In the genomic region with DNA sequence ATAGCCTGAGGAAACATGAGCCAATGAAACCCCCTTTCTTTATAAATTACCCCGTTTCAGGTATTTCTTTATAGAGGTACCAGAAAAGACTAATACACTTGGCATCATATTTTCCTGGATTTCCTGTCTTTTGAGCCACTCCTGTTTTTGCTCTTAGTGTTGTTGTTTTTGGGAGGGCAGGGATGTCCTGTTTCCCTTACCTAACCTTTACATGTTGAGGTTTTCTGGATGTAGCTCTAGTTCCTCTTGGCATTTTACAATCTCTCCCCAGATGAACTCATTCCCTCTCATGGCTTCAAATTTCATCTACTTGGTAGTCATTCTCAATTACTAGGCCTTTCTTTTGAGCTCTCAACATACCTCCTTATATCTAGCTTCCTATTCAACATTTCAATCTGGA, we compare ENCODE assay signal across 1 cellular context.
TF ChIP-seq lines count a peak whose summit lies in the region.

No MANE protein-coding gene starts in this region.

TF ChIP-seq in GM23338, 12 proteins besides CTCF, POLR2A, EP300 and RAD21 (continued from another document):
- TF ChIP-seq, protein P1, sequence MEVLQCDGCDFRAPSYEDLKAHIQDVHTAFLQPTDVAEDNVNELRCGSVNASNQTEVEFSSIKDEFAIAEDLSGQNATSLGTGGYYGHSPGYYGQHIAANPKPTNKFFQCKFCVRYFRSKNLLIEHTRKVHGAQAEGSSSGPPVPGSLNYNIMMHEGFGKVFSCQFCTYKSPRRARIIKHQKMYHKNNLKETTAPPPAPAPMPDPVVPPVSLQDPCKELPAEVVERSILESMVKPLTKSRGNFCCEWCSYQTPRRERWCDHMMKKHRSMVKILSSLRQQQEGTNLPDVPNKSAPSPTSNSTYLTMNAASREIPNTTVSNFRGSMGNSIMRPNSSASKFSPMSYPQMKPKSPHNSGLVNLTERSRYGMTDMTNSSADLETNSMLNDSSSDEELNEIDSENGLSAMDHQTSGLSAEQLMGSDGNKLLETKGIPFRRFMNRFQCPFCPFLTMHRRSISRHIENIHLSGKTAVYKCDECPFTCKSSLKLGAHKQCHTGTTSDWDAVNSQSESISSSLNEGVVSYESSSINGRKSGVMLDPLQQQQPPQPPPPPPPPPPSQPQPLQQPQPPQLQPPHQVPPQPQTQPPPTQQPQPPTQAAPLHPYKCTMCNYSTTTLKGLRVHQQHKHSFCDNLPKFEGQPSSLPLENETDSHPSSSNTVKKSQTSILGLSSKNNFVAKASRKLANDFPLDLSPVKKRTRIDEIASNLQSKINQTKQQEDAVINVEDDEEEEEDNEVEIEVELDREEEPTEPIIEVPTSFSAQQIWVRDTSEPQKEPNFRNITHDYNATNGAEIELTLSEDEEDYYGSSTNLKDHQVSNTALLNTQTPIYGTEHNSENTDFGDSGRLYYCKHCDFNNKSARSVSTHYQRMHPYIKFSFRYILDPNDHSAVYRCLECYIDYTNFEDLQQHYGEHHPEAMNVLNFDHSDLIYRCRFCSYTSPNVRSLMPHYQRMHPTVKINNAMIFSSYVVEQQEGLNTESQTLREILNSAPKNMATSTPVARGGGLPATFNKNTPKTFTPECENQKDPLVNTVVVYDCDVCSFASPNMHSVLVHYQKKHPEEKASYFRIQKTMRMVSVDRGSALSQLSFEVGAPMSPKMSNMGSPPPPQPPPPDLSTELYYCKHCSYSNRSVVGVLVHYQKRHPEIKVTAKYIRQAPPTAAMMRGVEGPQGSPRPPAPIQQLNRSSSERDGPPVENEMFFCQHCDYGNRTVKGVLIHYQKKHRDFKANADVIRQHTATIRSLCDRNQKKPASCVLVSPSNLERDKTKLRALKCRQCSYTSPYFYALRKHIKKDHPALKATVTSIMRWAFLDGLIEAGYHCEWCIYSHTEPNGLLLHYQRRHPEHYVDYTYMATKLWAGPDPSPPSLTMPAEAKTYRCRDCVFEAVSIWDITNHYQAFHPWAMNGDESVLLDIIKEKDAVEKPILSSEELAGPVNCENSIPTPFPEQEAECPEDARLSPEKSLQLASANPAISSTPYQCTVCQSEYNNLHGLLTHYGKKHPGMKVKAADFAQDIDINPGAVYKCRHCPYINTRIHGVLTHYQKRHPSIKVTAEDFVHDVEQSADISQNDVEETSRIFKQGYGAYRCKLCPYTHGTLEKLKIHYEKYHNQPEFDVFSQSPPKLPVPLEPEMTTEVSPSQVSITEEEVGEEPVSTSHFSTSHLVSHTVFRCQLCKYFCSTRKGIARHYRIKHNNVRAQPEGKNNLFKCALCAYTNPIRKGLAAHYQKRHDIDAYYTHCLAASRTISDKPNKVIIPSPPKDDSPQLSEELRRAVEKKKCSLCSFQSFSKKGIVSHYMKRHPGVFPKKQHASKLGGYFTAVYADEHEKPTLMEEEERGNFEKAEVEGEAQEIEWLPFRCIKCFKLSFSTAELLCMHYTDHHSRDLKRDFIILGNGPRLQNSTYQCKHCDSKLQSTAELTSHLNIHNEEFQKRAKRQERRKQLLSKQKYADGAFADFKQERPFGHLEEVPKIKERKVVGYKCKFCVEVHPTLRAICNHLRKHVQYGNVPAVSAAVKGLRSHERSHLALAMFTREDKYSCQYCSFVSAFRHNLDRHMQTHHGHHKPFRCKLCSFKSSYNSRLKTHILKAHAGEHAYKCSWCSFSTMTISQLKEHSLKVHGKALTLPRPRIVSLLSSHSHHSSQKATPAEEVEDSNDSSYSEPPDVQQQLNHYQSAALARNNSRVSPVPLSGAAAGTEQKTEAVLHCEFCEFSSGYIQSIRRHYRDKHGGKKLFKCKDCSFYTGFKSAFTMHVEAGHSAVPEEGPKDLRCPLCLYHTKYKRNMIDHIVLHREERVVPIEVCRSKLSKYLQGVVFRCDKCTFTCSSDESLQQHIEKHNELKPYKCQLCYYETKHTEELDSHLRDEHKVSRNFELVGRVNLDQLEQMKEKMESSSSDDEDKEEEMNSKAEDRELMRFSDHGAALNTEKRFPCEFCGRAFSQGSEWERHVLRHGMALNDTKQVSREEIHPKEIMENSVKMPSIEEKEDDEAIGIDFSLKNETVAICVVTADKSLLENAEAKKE (CRISPR knock-in tag; IDR thresholded peaks at IDR 0.05): no peak
- TF ChIP-seq ZNF114 (CRISPR knock-in tag; IDR thresholded peaks at IDR 0.05) (no peak), ZNF331 (CRISPR knock-in tag; IDR thresholded peaks at IDR 0.05; ENCODE audit: low read depth) (no peak), JUNB (IDR thresholded peaks at IDR 0.05; ENCODE audit: unreplicated experiment) (no peak)
- TF ChIP-seq, protein P2, sequence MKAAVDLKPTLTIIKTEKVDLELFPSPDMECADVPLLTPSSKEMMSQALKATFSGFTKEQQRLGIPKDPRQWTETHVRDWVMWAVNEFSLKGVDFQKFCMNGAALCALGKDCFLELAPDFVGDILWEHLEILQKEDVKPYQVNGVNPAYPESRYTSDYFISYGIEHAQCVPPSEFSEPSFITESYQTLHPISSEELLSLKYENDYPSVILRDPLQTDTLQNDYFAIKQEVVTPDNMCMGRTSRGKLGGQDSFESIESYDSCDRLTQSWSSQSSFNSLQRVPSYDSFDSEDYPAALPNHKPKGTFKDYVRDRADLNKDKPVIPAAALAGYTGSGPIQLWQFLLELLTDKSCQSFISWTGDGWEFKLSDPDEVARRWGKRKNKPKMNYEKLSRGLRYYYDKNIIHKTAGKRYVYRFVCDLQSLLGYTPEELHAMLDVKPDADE (IDR thresholded peaks at IDR 0.05): no peak
